ENCODE assay signal across 8 cellular contexts in genomic region chr5:36876389-36876964, GRCh38. TPM values are rescaled to one million over a fixed set of nuclear protein-coding genes. Genes with fewer than 3 reads are reported as not detected.
DNase-seq lines count a peak whose midpoint lies in the region; ATAC-seq and TF ChIP-seq lines count a peak whose summit lies in the region.

Gene NIPBL (plus strand): TSS chr5:36876769. CDS start chr5:36953697, 76,928 bp downstream.

- TF ChIP-seq POLR2A in IMR-90 (IDR thresholded peaks at IDR 0.05; ENCODE audit: low read depth, low read length) = peak; percentile 94

- H3K79me1 ChIP-seq in IMR-90 (ENCODE audit: low read depth in 1 of 2, low read length in 2 of 2) = peaks cover 3 to 34% of the 10 kb centered on the region in 2 experiments; a peak in 3 of 4 replicates

- H3K23ac ChIP-seq in IMR-90 (ENCODE audit: low read depth, low read length) = peak within 1 kb of the TSS; percentile 100

- in situ Hi-C loops in IMR-90 (cut with MboI; ENCODE audit: low sequenced_read_pairs) = no loop called here

- peak within 1 kb of the TSS; percentile 81 for H4K5ac ChIP-seq in IMR-90 (ENCODE audit: low read depth, low read length)

- H2BK15ac ChIP-seq in IMR-90 (ENCODE audit: low read depth, low read length) = peak within 1 kb of the TSS; percentile 73; the same call in 1 of the 3 replicates

- H4K20me1 ChIP-seq in IMR-90 (ENCODE audit: insufficient read depth, low read length) (peaks cover 52% of the 10 kb centered on the region), OCI-LY7 (ENCODE audit: insufficient read depth, low read length) (peaks cover 68% of the 10 kb centered on the region)

- H3K9me3 ChIP-seq in IMR-90 (ENCODE audit: control insufficient read depth, insufficient read depth, low read length) (no peaks in the 10 kb centered on the region), OCI-LY7 (ENCODE audit: low read length) (no peaks in the 10 kb centered on the region)

- peak within 1 kb of the TSS; percentile 100 for H3K9ac ChIP-seq in IMR-90 (ENCODE audit: low read depth, low read length)

- peak within 1 kb of the TSS; percentile 92 for H2BK120ac ChIP-seq in IMR-90 (ENCODE audit: low read depth, low read length)

- TF ChIP-seq RAD21 in IMR-90 (IDR thresholded peaks at IDR 0.05; ENCODE audit: low read length) = no peak

- POLR2A ChIA-PET in IMR-90 (lab: Charles Lee; ENCODE audit: unreplicated experiment) = no interaction called here
- POLR2A ChIA-PET in OCI-LY7 (lab: Charles Lee) = interaction anchor here (0.6 to 2.3 kb wide), 4 partner anchors 9 to 195 kb away, joined by 3 to 11 read pairs (median 5); no protein-coding TSS in a partner anchor

- TF ChIP-seq CTCF in IMR-90 (conservative IDR thresholded peaks at IDR 0.05; ENCODE audit: low read depth, low read length) (no peak), OCI-LY7 (conservative IDR thresholded peaks at IDR 0.05; ENCODE audit: low read length) (no peak)

- dilution Hi-C loops in IMR-90 (cut with HindIII; ENCODE audit: low sequenced_read_pairs, unreplicated experiment) = no loop called here

- intact Hi-C loops in IMR-90 (cut with micrococcal nuclease) (loop anchor here (1.0 to 10.0 kb wide), 6 partner anchors 20 to 724 kb away; partner anchors contain the start of genes LMBRD2, NADK2 and SKP2), OCI-LY7 (cut with micrococcal nuclease; ENCODE audit: unreplicated experiment) (loop anchor here (1.0 to 10.0 kb wide), 6 partner anchors 66 to 1962 kb away; partner anchors contain the start of genes BRIX1 and RAD1)

- H3K4me2 ChIP-seq in IMR-90 (ENCODE audit: low read depth, low read length) (peak within 1 kb of the TSS; percentile 98), OCI-LY7 (ENCODE audit: low read length) (peak within 1 kb of the TSS; percentile 98)

- H3K36me3 ChIP-seq in IMR-90 (ENCODE audit: control insufficient read depth, insufficient read depth, low read length) (no peaks in the 10 kb centered on the region), OCI-LY7 (ENCODE audit: insufficient read depth, low read length) (peaks cover 17% of the 10 kb centered on the region)

- H2AFZ ChIP-seq in IMR-90 (replicated peaks; ENCODE audit: low read length, poor library complexity) (peak within 1 kb of the TSS; percentile 97), OCI-LY7 (ENCODE audit: low read length) (peak within 1 kb of the TSS; percentile 69)

- H2BK20ac ChIP-seq in IMR-90 (ENCODE audit: low read depth, low read length) = 0 out of 2 replicates have a peak within 1 kb of the TSS, but pooled peaks have one; percentile 14

- no peaks in the 10 kb centered on the region for H3K9me2 ChIP-seq in OCI-LY7 (ENCODE audit: insufficient read depth, low read length)

- no peaks in the 10 kb centered on the region; the same call in 1 of the 2 replicates for H3K9me1 ChIP-seq in IMR-90 (ENCODE audit: insufficient read depth, low read length)

- peak within 1 kb of the TSS; percentile 99 for H3K14ac ChIP-seq in IMR-90 (replicated peaks; ENCODE audit: low read depth, low read length)

- no TSS peak for BruUV-seq in IMR-90 (replicated peaks; lab: Mats Ljungman, UMichigan)
- BruUV-seq in OCI-LY7 (replicated peaks; lab: Mats Ljungman, UMichigan) = no TSS peak

- H3K79me2 ChIP-seq in OCI-LY7 (ENCODE audit: insufficient read depth, low read depth, low read length) = peaks cover 96% of the 10 kb centered on the region

- H4K8ac ChIP-seq in IMR-90 (ENCODE audit: low read depth in 2 of 2, low read length in 2 of 2) = peak within 1 kb of the TSS; percentile 93

- H3K4me1 ChIP-seq in IMR-90 (ENCODE audit: control insufficient read depth, insufficient read depth, low read length) (no peaks in the 10 kb centered on the region), OCI-LY7 (ENCODE audit: insufficient read depth, low read length, poor library complexity, severe bottlenecking) (peaks cover 43% of the 10 kb centered on the region)

- ATAC-seq in GM21529 (IDR thresholded peaks at IDR 0.05; ENCODE audit: unreplicated experiment) (peak; percentile 61), IMR-90 (ENCODE audit: low read depth) (peak; percentile 72)

- CTCF ChIA-PET in IMR-90 (lab: Yijun Ruan, JAX) = interaction anchor here (1.0 kb wide), 1 partner anchor 144 kb away, joined by 3 read pairs; no protein-coding TSS in a partner anchor
- CTCF ChIA-PET in OCI-LY7 (lab: Charles Lee; ENCODE audit: unreplicated experiment) = no interaction called here

- H3K4me3 ChIP-seq in IMR-90 (ENCODE audit: insufficient read depth, low read depth, low read length) (peak within 1 kb of the TSS; percentile 83), OCI-LY7 (ENCODE audit: low read depth, low read length, poor library complexity, severe bottlenecking) (peak within 1 kb of the TSS; percentile 82)

- H3K56ac ChIP-seq in IMR-90 (ENCODE audit: extremely low read depth, insufficient read depth, low read length) = peak within 1 kb of the TSS; percentile 97

- H3K27me3 ChIP-seq in IMR-90 (ENCODE audit: control insufficient read depth, insufficient read depth, low read length) = no peaks in the 10 kb centered on the region

- peak within 1 kb of the TSS; percentile 96 for H2BK5ac ChIP-seq in IMR-90 (ENCODE audit: low read depth, low read length, poor library complexity, severe bottlenecking)

- H3K4ac ChIP-seq in IMR-90 (ENCODE audit: low read depth, low read length) = peak within 1 kb of the TSS; percentile 97

- H2AK5ac ChIP-seq in IMR-90 (ENCODE audit: low read depth, low read length) = peak within 1 kb of the TSS; percentile 80

- peak within 1 kb of the TSS; percentile 98 for H3K27ac ChIP-seq in IMR-90 (ENCODE audit: insufficient read depth, low read length)
- H3K27ac ChIP-seq in OCI-LY7 (ENCODE audit: low read depth, low read length, poor library complexity, severe bottlenecking) = peak within 1 kb of the TSS; percentile 91
- H3K27ac ChIP-seq in epithelial cell of prostate = peak within 1 kb of the TSS; percentile 94

- peak within 1 kb of the TSS; percentile 93 for H4K91ac ChIP-seq in IMR-90 (ENCODE audit: insufficient read depth, low read depth, low read length)

- peak; percentile 94 for DNase-seq in DMS 273 treated with DMSO at 0.1 percent for 48 hours (lab: John Stamatoyannopoulos, UW)
- DNase-seq in IMR-90 = peak; percentile 94
- DNase-seq in OCI-LY7 (ENCODE audit: low spot score) = peak; percentile 93
- DNase-seq in activated T-cell treated with anti-CD3 and anti-CD28 coated beads for 24 hours (ENCODE audit: low read depth) = peak; percentile 87
- peak; percentile 85 for DNase-seq in epithelial cell of prostate (ENCODE audit: low read depth, low spot score)
- DNase-seq in mucosa of gallbladder (ENCODE audit: low spot score) = peak; percentile 90
- DNase-seq in stimulated activated CD8-positive, alpha-beta memory T cell treated with anti-CD3 and anti-CD28 coated beads, Interleukin-4, amount 100 ng/mL, for 4 hours (ENCODE audit: low read depth in 2 of 2, low spot score in 1 of 2) = peak; percentile 71 to 74

- H3K18ac ChIP-seq in IMR-90 (ENCODE audit: low read depth, low read length) = peak within 1 kb of the TSS; percentile 72

- WGBS in IMR-90 (ENCODE audit: extremely low coverage in 2 of 2, insufficient read length in 1 of 2), 2 experiments = no CpG with 5 or more reads among the region's 60 CpGs

- H2AK9ac ChIP-seq in IMR-90 (replicated peaks; ENCODE audit: low read depth, low read length, poor library complexity) = peak within 1 kb of the TSS; percentile 98

TF ChIP-seq in IMR-90, 13 proteins besides CTCF, POLR2A, EP300 and RAD21:
- TF ChIP-seq RFX5 (IDR thresholded peaks at IDR 0.05; ENCODE audit: low read depth, low read length) (no peak), MAZ (IDR thresholded peaks at IDR 0.05; ENCODE audit: borderline replicate concordance, low read depth, low read length) (peak; percentile 67; the same call in 1 of the 2 replicates), FOS (IDR thresholded peaks at IDR 0.05; ENCODE audit: low read depth, low read length) (no peak), SMC3 (IDR thresholded peaks at IDR 0.05; ENCODE audit: low read depth, low read length) (no peak), BHLHE40 (IDR thresholded peaks at IDR 0.05; ENCODE audit: low read depth, low read length) (no peak), CHD1 (IDR thresholded peaks at IDR 0.05; ENCODE audit: low read depth, low read length) (no peak)
- TF ChIP-seq, protein P1, sequence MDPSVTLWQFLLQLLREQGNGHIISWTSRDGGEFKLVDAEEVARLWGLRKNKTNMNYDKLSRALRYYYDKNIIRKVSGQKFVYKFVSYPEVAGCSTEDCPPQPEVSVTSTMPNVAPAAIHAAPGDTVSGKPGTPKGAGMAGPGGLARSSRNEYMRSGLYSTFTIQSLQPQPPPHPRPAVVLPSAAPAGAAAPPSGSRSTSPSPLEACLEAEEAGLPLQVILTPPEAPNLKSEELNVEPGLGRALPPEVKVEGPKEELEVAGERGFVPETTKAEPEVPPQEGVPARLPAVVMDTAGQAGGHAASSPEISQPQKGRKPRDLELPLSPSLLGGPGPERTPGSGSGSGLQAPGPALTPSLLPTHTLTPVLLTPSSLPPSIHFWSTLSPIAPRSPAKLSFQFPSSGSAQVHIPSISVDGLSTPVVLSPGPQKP (IDR thresholded peaks at IDR 0.05; ENCODE audit: borderline replicate concordance, low read depth, low read length) = no peak

RNA-seq across cellular contexts. Expression of gene NIPBL, which starts in this region (rescaled TPM):
- 31.7 and 46.4 TPM in 2 replicates for total RNA-seq in IMR-90 (2012; rRNA removed)
- 8.4 and 10.1 TPM in 2 replicates for polyA plus RNA-seq in IMR-90 (2012; rRNA removed)
- 2.7 and 2.9 TPM in 2 replicates for polyA plus RNA-seq in IMR-90 (2012; cell fraction: cytosol; rRNA removed)
- 3.2 and 17.4 TPM in 2 replicates for polyA plus RNA-seq in IMR-90 (2012; cell fraction: nucleus; rRNA removed; ENCODE audit: low replicate concordance)
- 24.9 and 29.1 TPM in 2 replicates for total RNA-seq in OCI-LY7 (2014; rRNA removed; shearing (Covaris generic))
- total RNA-seq in OCI-LY7 (2022) = 56.1 and 61.5 TPM in 2 replicates
- 60.9 TPM for total RNA-seq in mucosa of gallbladder

Comparison
In these comparisons a context has a peak if more than half of its experiments do, and no peak if none do; other contexts are left out.
1. Peak in every context shown above with its lines: DNase-seq, ATAC-seq, H3K4me3 ChIP-seq and H3K27ac ChIP-seq.